ENCODE assay signal across 40 cellular contexts in the genomic region with DNA sequence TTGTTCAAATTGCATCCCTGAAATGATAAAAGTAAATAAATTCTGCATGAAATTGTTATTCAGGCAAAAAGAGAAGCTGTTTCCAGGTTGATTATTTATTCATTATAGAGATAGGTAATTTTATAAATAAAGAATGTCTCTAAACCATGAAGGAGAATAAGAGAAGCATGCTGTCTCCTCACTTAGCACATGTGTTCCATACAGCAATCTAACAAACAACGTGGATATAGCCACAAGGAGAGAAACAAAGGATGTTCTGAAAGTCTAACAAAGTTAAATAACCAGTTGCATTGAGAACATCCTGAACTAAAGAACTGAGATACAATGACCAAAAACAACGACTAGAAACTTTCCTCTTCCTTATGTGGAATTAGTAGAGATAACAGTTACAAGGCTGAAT. TPM values are rescaled to one million over a fixed set of nuclear protein-coding genes. Genes with fewer than 3 reads are reported as not detected.
"Had no signal": no experiment of that assay in that cellular context is flagged by ENCODE, and none has a peak within 500 bp of the region (broad histone marks: within the 10 kb centered on the region; RNA-seq: fewer than 3 reads in every experiment).

No MANE protein-coding gene starts in this region.

- H3K4me1 Mint-ChIP-seq: activated naive CD4-positive, alpha-beta T cell treated with anti-CD3 and anti-CD28 coated beads, Interleukin-2, amount 10 ng/mL, durations not matched to agents 7 days and 5 days; activated naive CD4-positive, alpha-beta T cell treated with anti-CD3 and anti-CD28 coated beads, Interleukin-2, amount 50 U/mL, for 24 hours; activated naive CD8-positive, alpha-beta T cell treated with anti-CD3 and anti-CD28 coated beads for 36 hours; activated naive CD8-positive, alpha-beta T cell treated with anti-CD3 and anti-CD28 coated beads, Interleukin-2, amount 10 ng/mL, durations not matched to agents 7 days and 5 days; activated naive CD8-positive, alpha-beta T cell treated with anti-CD3 and anti-CD28 coated beads, Interleukin-2, amount 50 U/mL, for 24 hours; activated T-helper 17 cell treated with anti-CD3 and anti-CD28 coated beads, Interleukin-2, amount 50 U/mL, for 72 hours; brain; central memory CD8-positive, alpha-beta T cell had no signal

- H3K4me3 ChIP-seq: adrenal gland, ascending aorta, body of pancreas, breast epithelium had no signal

- FAIRE-seq: astrocyte, bronchial epithelial cell had no signal

- H3K4me1 ChIP-seq: adrenal gland, body of pancreas, breast epithelium had no signal

- H3K36me3 Mint-ChIP-seq: activated naive CD4-positive, alpha-beta T cell treated with anti-CD3 and anti-CD28 coated beads, Interleukin-2, amount 10 ng/mL, durations not matched to agents 7 days and 5 days; activated naive CD4-positive, alpha-beta T cell treated with anti-CD3 and anti-CD28 coated beads, Interleukin-2, amount 50 U/mL, for 24 hours; activated naive CD4-positive, alpha-beta T cell treated with anti-CD3 and anti-CD28 coated beads, Interleukin-2, amount 50 U/mL, for 72 hours; activated naive CD8-positive, alpha-beta T cell; activated naive CD8-positive, alpha-beta T cell treated with anti-CD3 and anti-CD28 coated beads for 36 hours; activated naive CD8-positive, alpha-beta T cell treated with anti-CD3 and anti-CD28 coated beads, Interleukin-2, amount 10 ng/mL, durations not matched to agents 7 days and 5 days had no signal

- H3K36me3 ChIP-seq: adrenal gland, ascending aorta, brain microvascular endothelial cell, breast epithelium had no signal

- H3K27me3 Mint-ChIP-seq: activated naive CD4-positive, alpha-beta T cell treated with anti-CD3 and anti-CD28 coated beads, Interleukin-2, amount 10 ng/mL, durations not matched to agents 7 days and 5 days; activated naive CD8-positive, alpha-beta T cell treated with anti-CD3 and anti-CD28 coated beads, Interleukin-2, amount 10 ng/mL, durations not matched to agents 7 days and 5 days; activated T-cell treated with anti-CD3 and anti-CD28 coated beads, Interleukin-2, amount 50 U/mL, for 24 hours; activated T-helper 17 cell treated with anti-CD3 and anti-CD28 coated beads, Interleukin-2, amount 50 U/mL, for 72 hours; brain; central memory CD8-positive, alpha-beta T cell had no signal

- H3K27ac ChIP-seq: adrenal gland, body of pancreas, brain microvascular endothelial cell, breast epithelium had no signal

- H3K9me3 ChIP-seq: adrenal gland, ascending aorta, body of pancreas, breast epithelium had no signal

- H3K4me3 Mint-ChIP-seq: activated naive CD4-positive, alpha-beta T cell treated with anti-CD3 and anti-CD28 coated beads for 36 hours; activated naive CD4-positive, alpha-beta T cell treated with anti-CD3 and anti-CD28 coated beads, Interleukin-2, amount 10 ng/mL, durations not matched to agents 7 days and 5 days; activated naive CD4-positive, alpha-beta T cell treated with anti-CD3 and anti-CD28 coated beads, Interleukin-2, amount 50 U/mL, for 24 hours; activated naive CD8-positive, alpha-beta T cell; activated naive CD8-positive, alpha-beta T cell treated with anti-CD3 and anti-CD28 coated beads for 36 hours; activated naive CD8-positive, alpha-beta T cell treated with anti-CD3 and anti-CD28 coated beads, Interleukin-2, amount 10 ng/mL, durations not matched to agents 7 days and 5 days; activated naive CD8-positive, alpha-beta T cell treated with anti-CD3 and anti-CD28 coated beads, Interleukin-2, amount 50 U/mL, for 24 hours; activated T-cell treated with anti-CD3 and anti-CD28 coated beads, Interleukin-2, amount 50 U/mL, for 24 hours; activated T-cell treated with anti-CD3 and anti-CD28 coated beads, Interleukin-2, amount 50 U/mL, for 4 hours; activated T-cell treated with anti-CD3 and anti-CD28 coated beads, Interleukin-2, amount 50 U/mL, for 72 hours; activated T-helper 1 cell treated with anti-CD3 and anti-CD28 coated beads, Interleukin-12 subunit alpha, Interleukin-12 subunit beta, Interleukin-2, Interleukin-4 antibody, amounts not matched to agents 30 ng/mL and 10 ng/mL and 1 ng/mL, durations not matched to agents 14 hours and 24 hours and 36 hours; activated T-helper 17 cell treated with anti-CD3 and anti-CD28 coated beads, Interleukin-2, amount 50 U/mL, for 72 hours; brain; central memory CD8-positive, alpha-beta T cell had no signal

- H3K9me3 Mint-ChIP-seq: activated naive CD4-positive, alpha-beta T cell treated with anti-CD3 and anti-CD28 coated beads, Interleukin-2, amount 50 U/mL, for 24 hours; activated naive CD8-positive, alpha-beta T cell treated with anti-CD3 and anti-CD28 coated beads, Interleukin-2, amount 50 U/mL, for 24 hours; activated T-helper 1 cell treated with anti-CD3 and anti-CD28 coated beads, Interleukin-12 subunit alpha, Interleukin-12 subunit beta, Interleukin-2, Interleukin-4 antibody, amounts not matched to agents 30 ng/mL and 10 ng/mL and 1 ng/mL, durations not matched to agents 14 hours and 24 hours and 36 hours; activated T-helper 17 cell treated with anti-CD3 and anti-CD28 coated beads, Interleukin-2, amount 50 U/mL, for 72 hours; activated T-helper 2 cell treated with anti-CD3 and anti-CD28 coated beads, Interferon-gamma antibody, Interleukin-2, Interleukin-4, amounts not matched to agents 10 μg/mL and 5 μg/mL and 100 μg/mL, durations not matched to agents 14 hours and 24 hours and 36 hours; central memory CD8-positive, alpha-beta T cell had no signal

- H3K27ac Mint-ChIP-seq: activated naive CD4-positive, alpha-beta T cell treated with anti-CD3 and anti-CD28 coated beads for 36 hours; activated naive CD4-positive, alpha-beta T cell treated with anti-CD3 and anti-CD28 coated beads, Interleukin-2, amount 10 ng/mL, durations not matched to agents 7 days and 5 days; activated naive CD4-positive, alpha-beta T cell treated with anti-CD3 and anti-CD28 coated beads, Interleukin-2, amount 50 U/mL, for 24 hours; activated naive CD4-positive, alpha-beta T cell treated with anti-CD3 and anti-CD28 coated beads, Interleukin-2, amount 50 U/mL, for 72 hours; activated naive CD8-positive, alpha-beta T cell; activated naive CD8-positive, alpha-beta T cell treated with anti-CD3 and anti-CD28 coated beads for 36 hours; activated naive CD8-positive, alpha-beta T cell treated with anti-CD3 and anti-CD28 coated beads, Interleukin-2, amount 10 ng/mL, durations not matched to agents 7 days and 5 days; activated naive CD8-positive, alpha-beta T cell treated with anti-CD3 and anti-CD28 coated beads, Interleukin-2, amount 50 U/mL, for 24 hours; activated T-cell treated with anti-CD3 and anti-CD28 coated beads, Interleukin-2, amount 50 U/mL, for 24 hours; activated T-cell treated with anti-CD3 and anti-CD28 coated beads, Interleukin-2, amount 50 U/mL, for 72 hours; activated T-helper 1 cell treated with anti-CD3 and anti-CD28 coated beads, Interleukin-12 subunit alpha, Interleukin-12 subunit beta, Interleukin-2, Interleukin-4 antibody, amounts not matched to agents 30 ng/mL and 10 ng/mL and 1 ng/mL, durations not matched to agents 14 hours and 24 hours and 36 hours; activated T-helper 17 cell treated with anti-CD3 and anti-CD28 coated beads, Interleukin-2, amount 50 U/mL, for 72 hours; activated T-helper 2 cell treated with anti-CD3 and anti-CD28 coated beads, Interferon-gamma antibody, Interleukin-2, Interleukin-4, amounts not matched to agents 10 μg/mL and 5 μg/mL and 100 μg/mL, durations not matched to agents 14 hours and 24 hours and 36 hours; brain had no signal

- ATAC-seq: activated naive CD4-positive, alpha-beta T cell treated with anti-CD3 and anti-CD28 coated beads, Interleukin-2, amount 50 U/mL, for 72 hours; activated naive CD8-positive, alpha-beta T cell treated with anti-CD3 and anti-CD28 coated beads, Interleukin-2, amount 50 U/mL, for 24 hours; activated T-cell treated with anti-CD3 and anti-CD28 coated beads, Interleukin-2, amount 50 U/mL, for 4 hours; activated T-cell treated with anti-CD3 and anti-CD28 coated beads, Interleukin-2, amount 50 U/mL, for 72 hours; activated T-helper 17 cell treated with anti-CD3 and anti-CD28 coated beads, Interleukin-2, amount 50 U/mL, for 72 hours; body of pancreas had no signal

- H3K27me3 ChIP-seq: adrenal gland, ascending aorta, body of pancreas, brain microvascular endothelial cell, breast epithelium had no signal

- DNase-seq: activated effector memory CD4-positive, alpha-beta T cell treated with anti-CD3 and anti-CD28 coated beads, Interleukin-2, amount 50 U/mL, for 16 hours; activated effector memory CD4-positive, alpha-beta T cell treated with Interleukin-2 at 50 U/mL for 16 hours; activated gamma-delta T cell; activated gamma-delta T cell treated with Interleukin-2 at 50 U/mL for 16 hours; activated naive CD4-positive, alpha-beta T cell; activated naive CD4-positive, alpha-beta T cell treated with anti-CD3 and anti-CD28 coated beads for 36 hours; activated naive CD4-positive, alpha-beta T cell treated with anti-CD3 and anti-CD28 coated beads, Interleukin-2, amount 10 ng/mL, durations not matched to agents 7 days and 5 days; activated naive CD4-positive, alpha-beta T cell treated with anti-CD3 and anti-CD28 coated beads, Interleukin-2, amount 50 U/mL, for 16 hours; activated naive CD4-positive, alpha-beta T cell treated with Interleukin-2 at 50 U/mL for 16 hours; activated naive CD8-positive, alpha-beta T cell treated with anti-CD3 and anti-CD28 coated beads for 36 hours; activated naive CD8-positive, alpha-beta T cell treated with anti-CD3 and anti-CD28 coated beads, Interleukin-2, amount 10 ng/mL, durations not matched to agents 7 days and 5 days; activated naive CD8-positive, alpha-beta T cell treated with anti-CD3 and anti-CD28 coated beads, Interleukin-2, amount 50 U/mL, for 24 hours; activated T-cell treated with anti-CD3 and anti-CD28 coated beads for 4 hours; activated T-cell treated with anti-CD3 and anti-CD28 coated beads, Interleukin-2, amount 50 U/mL, for 1 hour; activated T-cell treated with anti-CD3 and anti-CD28 coated beads, Interleukin-2, amount 50 U/mL, for 24 hours; activated T-cell treated with anti-CD3 and anti-CD28 coated beads, Interleukin-2, amount 50 U/mL, for 4 hours; activated T-cell treated with anti-CD3 and anti-CD28 coated beads, Interleukin-2, amount 50 U/mL, for 48 hours; activated T-cell treated with anti-CD3 and anti-CD28 coated beads, Interleukin-2, amount 50 U/mL, for 72 hours; adrenal gland; amniotic stem cell; amygdala; anterior cingulate cortex; aorta; body of pancreas; brain microvascular endothelial cell; caudate nucleus; central memory CD4-positive, alpha-beta T cell; cerebellar nuclear complex had no signal

RNA-seq across cellular contexts. Expression of gene NEBL, which starts 50.8 kb away (rescaled TPM):
- total RNA-seq: activated naive CD8-positive, alpha-beta T cell treated with anti-CD3 and anti-CD28 coated beads, Interleukin-2, amount 10 ng/mL, durations not matched to agents 7 days and 5 days; activated T-helper 17 cell treated with anti-CD3 and anti-CD28 coated beads, Interleukin-2, amount 50 U/mL, for 72 hours had no signal
